1 cellular context compared by ENCODE assay signal in the genomic region with DNA sequence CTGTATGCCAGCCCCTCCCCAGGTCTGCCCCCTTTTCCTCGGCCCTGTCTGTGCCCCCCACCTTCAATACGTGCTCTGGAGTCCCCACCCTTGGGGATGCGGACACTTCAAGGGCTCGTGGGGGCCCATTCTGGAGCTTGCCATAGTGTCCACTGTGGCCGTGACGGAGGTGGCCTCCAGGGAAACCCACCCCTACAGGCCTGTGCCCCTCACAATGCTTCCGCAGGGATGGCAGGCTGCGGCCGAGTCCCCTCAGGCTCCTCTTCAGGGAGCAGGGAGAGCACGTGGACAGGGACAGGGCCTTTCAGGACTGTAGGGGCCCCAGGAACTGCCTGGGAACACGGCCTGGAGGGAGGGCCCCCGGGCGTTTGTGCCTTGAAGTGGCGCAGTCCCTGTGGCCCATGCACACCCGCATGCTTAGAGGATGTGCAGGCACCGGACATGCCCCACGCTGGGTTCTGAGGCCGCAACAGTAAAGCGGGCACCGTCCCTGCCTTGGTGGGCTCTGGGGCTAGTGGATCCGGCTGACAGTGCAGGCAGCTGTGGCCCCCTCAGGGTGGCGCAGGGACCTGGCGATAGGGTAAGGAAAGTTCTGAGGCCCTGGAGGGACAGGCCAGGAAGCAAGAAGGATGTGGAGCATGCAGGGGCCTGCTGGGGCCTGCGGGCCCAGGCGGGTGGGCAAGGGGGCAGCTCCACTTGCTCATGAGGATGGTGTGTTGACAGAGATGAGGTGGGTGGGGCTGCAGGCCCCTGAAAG.
TF ChIP-seq lines count a peak whose summit lies in the region.

No MANE protein-coding gene starts in this region.

TF ChIP-seq in SK-N-SH, 30 proteins besides CTCF, POLR2A, EP300 and RAD21 (continued from another document):
- no peak for TF ChIP-seq FOSL2 (IDR thresholded peaks at IDR 0.05; ENCODE audit: borderline replicate concordance, low read depth)
- TF ChIP-seq JUND (IDR thresholded peaks at IDR 0.05) = no peak
- no peak for TF ChIP-seq MEF2A (IDR thresholded peaks at IDR 0.05; ENCODE audit: borderline replicate concordance, low read depth)
- no peak for TF ChIP-seq ELF1 (IDR thresholded peaks at IDR 0.05)
- no peak for TF ChIP-seq EZH2phosphoT487 (IDR thresholded peaks at IDR 0.05; ENCODE audit: borderline replicate concordance, low read depth)
- no peak for TF ChIP-seq MXI1 (IDR thresholded peaks at IDR 0.05; ENCODE audit: low read depth, low read length)
- TF ChIP-seq TCF12 (IDR thresholded peaks at IDR 0.05) = no peak
- TF ChIP-seq RFX5 (IDR thresholded peaks at IDR 0.05; ENCODE audit: low read length) = no peak
